25 cellular contexts compared by ENCODE assay signal in the genomic region with DNA sequence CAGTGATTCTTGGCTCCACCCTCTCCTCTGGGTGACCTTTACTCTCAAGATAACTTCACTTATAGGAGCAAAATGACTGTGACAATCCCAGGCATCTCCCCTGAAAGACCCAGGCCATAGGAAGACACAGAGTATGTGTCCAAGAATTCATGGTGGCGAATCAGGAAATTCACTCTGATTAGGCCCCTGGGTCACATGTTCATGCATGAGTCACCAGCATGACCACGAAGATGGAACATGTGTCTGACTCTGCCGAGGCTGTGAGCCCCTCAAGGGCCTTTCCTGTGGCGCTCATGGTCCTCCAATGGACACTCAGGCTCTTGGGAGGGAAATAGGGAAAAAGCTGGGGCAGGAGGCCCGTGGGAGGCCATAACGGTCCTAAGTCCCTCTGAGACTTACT.
DNase-seq lines count a peak whose midpoint lies in the region; ATAC-seq, FAIRE-seq and TF ChIP-seq lines count a peak whose summit lies in the region.
"Had no signal": no experiment of that assay in that cellular context is flagged by ENCODE, and none has a peak within 500 bp of the region (broad histone marks: within the 10 kb centered on the region; RNA-seq: fewer than 3 reads in every experiment).

No MANE protein-coding gene starts in this region.

- WGBS in K562 (ENCODE audit: insufficient coverage, low coverage, missing lambda C conversion rate): 1% methylated on average over 6 of the region's 6 CpGs
- 74 to 83% methylated on average over 6 of the region's 6 CpGs for WGBS in sigmoid colon, 2 donors

- intact Hi-C loops in activated CD8-positive, alpha-beta T cell treated with anti-CD3 and anti-CD28 coated beads for 36 hours (cut with micrococcal nuclease): no loop called here
- intact Hi-C loops in K562 (cut with micrococcal nuclease): no loop called here
- intact Hi-C loops in sigmoid colon (cut with DNase I): no loop called here

- FAIRE-seq in K562 (lab: Jason Lieb, UNC): peak; percentile 15
- FAIRE-seq: A204.1, HTR-8/SVneo had no signal

- CTCF ChIA-PET in activated CD8-positive, alpha-beta T cell treated with anti-CD3 and anti-CD28 coated beads for 36 hours (lab: Charles Lee): interaction anchor here (1.2 kb wide), 1 partner anchor 148 kb away, joined by 4 read pairs; no protein-coding TSS in a partner anchor
- CTCF ChIA-PET in activated CD8-positive, alpha-beta T cell treated with anti-CD3 and anti-CD28 coated beads, Interleukin-2, amount 10 ng/mL, durations not matched to agents 7 days and 5 days (lab: Charles Lee): no interaction called here
- CTCF ChIA-PET in K562 (lab: Yijun Ruan, JAX; ENCODE audit: low intra/inter-chr PET ratio): no interaction called here

- peaks cover 12% of the 10 kb centered on the region for H3K27me3 Mint-ChIP-seq in activated CD8-positive, alpha-beta T cell treated with anti-CD3 and anti-CD28 coated beads for 36 hours
- H3K27me3 Mint-ChIP-seq in activated CD8-positive, alpha-beta T cell treated with anti-CD3 and anti-CD28 coated beads, Interleukin-2, amount 10 ng/mL, durations not matched to agents 7 days and 5 days (ENCODE audit: low read depth): peaks cover 6% of the 10 kb centered on the region

- peaks cover 0 to 21% of the 10 kb centered on the region in 2 experiments; a peak in 3 of 5 replicates for H3K27me3 ChIP-seq in K562 (ENCODE audit: control insufficient read depth in 2 of 2, insufficient read depth in 2 of 2, low read length in 2 of 2)
- no peaks in the 10 kb centered on the region for H3K27me3 ChIP-seq in sigmoid colon
- H3K27me3 ChIP-seq: MG63 had no signal

- H3K9me3 Mint-ChIP-seq in activated CD8-positive, alpha-beta T cell treated with anti-CD3 and anti-CD28 coated beads for 36 hours: no peaks in the 10 kb centered on the region
- H3K9me3 Mint-ChIP-seq in activated CD8-positive, alpha-beta T cell treated with anti-CD3 and anti-CD28 coated beads, Interleukin-2, amount 10 ng/mL, durations not matched to agents 7 days and 5 days (ENCODE audit: insufficient read depth): no peaks in the 10 kb centered on the region
- H3K9me3 Mint-ChIP-seq: HFFc6 had no signal

- H3K4me1 ChIP-seq in K562 (replicated peaks in 1 of 2; ENCODE audit: control insufficient read depth in 2 of 2, insufficient read depth in 2 of 2, low read length in 2 of 2): no peaks in the 10 kb centered on the region
- H3K4me1 ChIP-seq in sigmoid colon: no peaks in the 10 kb centered on the region

- POLR2A ChIA-PET in activated CD8-positive, alpha-beta T cell treated with anti-CD3 and anti-CD28 coated beads for 36 hours (lab: Charles Lee): no interaction called here
- POLR2A ChIA-PET in activated CD8-positive, alpha-beta T cell treated with anti-CD3 and anti-CD28 coated beads, Interleukin-2, amount 10 ng/mL, durations not matched to agents 7 days and 5 days (lab: Charles Lee): no interaction called here
- POLR2A ChIA-PET in K562 (lab: Yijun Ruan, JAX): interaction anchor here (0.5 kb wide), 1 partner anchor 227 kb away, joined by 3 read pairs; no protein-coding TSS in a partner anchor

- no peak for TF ChIP-seq CTCF in activated CD8-positive, alpha-beta T cell treated with anti-CD3 and anti-CD28 coated beads for 36 hours (IDR thresholded peaks at IDR 0.05)
- TF ChIP-seq CTCF in K562 (IDR thresholded peaks at IDR 0.05 in 2 of 3, conservative IDR thresholded peaks at IDR 0.05 in 1 of 3; ENCODE audit: insufficient read depth in 2 of 3, low read depth in 1 of 3, low read length in 3 of 3) (no peak), sigmoid colon (IDR thresholded peaks at IDR 0.05) (no peak)

- H3K27ac ChIP-seq in K562 (ENCODE audit: extremely low read depth, low read depth, low read length) (no peak overlapping the region), sigmoid colon (no peak overlapping the region)

- H4K20me1 ChIP-seq in K562 (replicated peaks; ENCODE audit: control insufficient read depth, insufficient read depth, low read length): no peaks in the 10 kb centered on the region

- H3K27ac Mint-ChIP-seq in activated CD8-positive, alpha-beta T cell treated with anti-CD3 and anti-CD28 coated beads for 36 hours: no peak overlapping the region
- no peak overlapping the region for H3K27ac Mint-ChIP-seq in activated CD8-positive, alpha-beta T cell treated with anti-CD3 and anti-CD28 coated beads, Interleukin-2, amount 10 ng/mL, durations not matched to agents 7 days and 5 days
- H3K27ac Mint-ChIP-seq: B cell, HFFc6 had no signal

- no peaks in the 10 kb centered on the region for H3K9me1 ChIP-seq in K562 (ENCODE audit: control insufficient read depth, insufficient read depth, low read length)

- no peaks in the 10 kb centered on the region for H3K4me1 Mint-ChIP-seq in activated CD8-positive, alpha-beta T cell treated with anti-CD3 and anti-CD28 coated beads for 36 hours (ENCODE audit: low read depth)
- H3K4me1 Mint-ChIP-seq in activated CD8-positive, alpha-beta T cell treated with anti-CD3 and anti-CD28 coated beads, Interleukin-2, amount 10 ng/mL, durations not matched to agents 7 days and 5 days (ENCODE audit: low read depth): no peaks in the 10 kb centered on the region
- H3K4me1 Mint-ChIP-seq: B cell had no signal

- no peak overlapping the region for H3K4me2 ChIP-seq in K562 (ENCODE audit: insufficient read depth, low read length)
- H3K4me2 ChIP-seq: SK-N-SH had no signal

- H3K4me3 Mint-ChIP-seq in activated CD8-positive, alpha-beta T cell treated with anti-CD3 and anti-CD28 coated beads for 36 hours: no peak overlapping the region
- H3K4me3 Mint-ChIP-seq in activated CD8-positive, alpha-beta T cell treated with anti-CD3 and anti-CD28 coated beads, Interleukin-2, amount 10 ng/mL, durations not matched to agents 7 days and 5 days: no peak overlapping the region
- H3K4me3 Mint-ChIP-seq: B cell, CD14-positive monocyte, HFFc6 had no signal

- H3K9ac ChIP-seq in K562 (ENCODE audit: insufficient read depth in 1 of 2, low read depth in 2 of 2, low read length in 2 of 2): no peak overlapping the region
- H3K9ac ChIP-seq: SK-N-SH had no signal

- H3K79me2 ChIP-seq in K562 (ENCODE audit: control insufficient read depth, insufficient read depth, low read length): no peaks in the 10 kb centered on the region

- H2AFZ ChIP-seq in K562 (ENCODE audit: low read depth, low read length): no peak overlapping the region

- TF ChIP-seq POLR2A in K562 (conservative IDR thresholded peaks at IDR 0.05) (no peak), sigmoid colon (IDR thresholded peaks at IDR 0.05) (no peak)

- H3K36me3 ChIP-seq in K562 (ENCODE audit: control insufficient read depth, insufficient read depth, low read length) (no peaks in the 10 kb centered on the region), sigmoid colon (no peaks in the 10 kb centered on the region)
- H3K36me3 ChIP-seq: MG63 had no signal

- H3K4me3 ChIP-seq in K562: no peak overlapping the region
- H3K4me3 ChIP-seq in sigmoid colon: no peak overlapping the region
- H3K4me3 ChIP-seq: MG63 had no signal

- H3K9me3 ChIP-seq in K562 (replicated peaks; ENCODE audit: control insufficient read depth, insufficient read depth, low read depth, low read length) (no peaks in the 10 kb centered on the region), sigmoid colon (no peaks in the 10 kb centered on the region)
- H3K9me3 ChIP-seq: MG63, SK-N-SH had no signal

- peak; percentile 39 for ATAC-seq in activated CD8-positive, alpha-beta T cell treated with anti-CD3 and anti-CD28 coated beads for 36 hours
- ATAC-seq in activated CD8-positive, alpha-beta T cell treated with anti-CD3 and anti-CD28 coated beads, Interleukin-2, amount 10 ng/mL, durations not matched to agents 7 days and 5 days: no peak
- peak; percentile 56 for ATAC-seq in K562
- ATAC-seq in GM18868 (IDR thresholded peaks at IDR 0.05; ENCODE audit: unreplicated experiment): no peak
- ATAC-seq in GM18861 (IDR thresholded peaks at IDR 0.05; ENCODE audit: unreplicated experiment): no peak

- DNase-seq in activated CD8-positive, alpha-beta T cell treated with anti-CD3 and anti-CD28 coated beads for 36 hours: peak; percentile 24
- no peak for DNase-seq in activated CD8-positive, alpha-beta T cell treated with anti-CD3 and anti-CD28 coated beads, Interleukin-2, amount 10 ng/mL, durations not matched to agents 7 days and 5 days
- DNase-seq in HK-2 (ENCODE audit: unreplicated experiment) (peak; percentile 4), K562 (ENCODE audit: extremely low read depth in 1 of 4, low spot score in 3 of 4) (peak in 2 of 4 experiments; percentile 8 to 15), sigmoid colon (peak; percentile 37), HuH-7 (ENCODE audit: low spot score) (no peak)
- DNase-seq: EL, H7, HFFc6, Kasumi-1, MG63, NCI-H1048, NCI-H1417 treated with DMSO at 0.1 percent for 48 hours, NCI-H187 treated with DMSO at 0.1 percent for 48 hours, NCI-H2107, NCI-H510A, NCI-H748 treated with DMSO at 0.1 percent for 48 hours, SIG-M5, SK-N-SH had no signal

- H3K36me3 Mint-ChIP-seq in activated CD8-positive, alpha-beta T cell treated with anti-CD3 and anti-CD28 coated beads for 36 hours (ENCODE audit: low read depth): no peaks in the 10 kb centered on the region
- H3K36me3 Mint-ChIP-seq in activated CD8-positive, alpha-beta T cell treated with anti-CD3 and anti-CD28 coated beads, Interleukin-2, amount 10 ng/mL, durations not matched to agents 7 days and 5 days (ENCODE audit: low read depth): no peaks in the 10 kb centered on the region

- no peak for TF ChIP-seq RAD21 in K562 (CRISPR knock-in tag; conservative IDR thresholded peaks at IDR 0.05 in 1 of 2, IDR thresholded peaks at IDR 0.05 in 1 of 2)

- BruUV-seq in K562 (replicated peaks; lab: Mats Ljungman, UMichigan): no TSS peak

- in situ Hi-C loops in K562 (cut with MboI): no loop called here

- TF ChIP-seq EP300 in K562 (IDR thresholded peaks at IDR 0.05; ENCODE audit: low read length): no peak
- no peak for TF ChIP-seq EP300 in sigmoid colon (IDR thresholded peaks at IDR 0.05)

TF ChIP-seq in K562, 482 proteins besides CTCF, POLR2A, EP300 and RAD21 (continues in another document):
- TF ChIP-seq CHD1 (IDR thresholded peaks at IDR 0.05; ENCODE audit: low read length): no peak
- TF ChIP-seq L3MBTL2 (IDR thresholded peaks at IDR 0.05): peak; percentile 96
- peak; percentile 87 for TF ChIP-seq FOSL1 (tag; conservative IDR thresholded peaks at IDR 0.05)
- TF ChIP-seq CBX2 (IDR thresholded peaks at IDR 0.05; ENCODE audit: insufficient read depth, low read length, poor library complexity, severe bottlenecking): no peak
- peak; percentile 56 for TF ChIP-seq RAD51 (IDR thresholded peaks at IDR 0.05; ENCODE audit: borderline replicate concordance, low read depth)
- TF ChIP-seq, protein P1, sequence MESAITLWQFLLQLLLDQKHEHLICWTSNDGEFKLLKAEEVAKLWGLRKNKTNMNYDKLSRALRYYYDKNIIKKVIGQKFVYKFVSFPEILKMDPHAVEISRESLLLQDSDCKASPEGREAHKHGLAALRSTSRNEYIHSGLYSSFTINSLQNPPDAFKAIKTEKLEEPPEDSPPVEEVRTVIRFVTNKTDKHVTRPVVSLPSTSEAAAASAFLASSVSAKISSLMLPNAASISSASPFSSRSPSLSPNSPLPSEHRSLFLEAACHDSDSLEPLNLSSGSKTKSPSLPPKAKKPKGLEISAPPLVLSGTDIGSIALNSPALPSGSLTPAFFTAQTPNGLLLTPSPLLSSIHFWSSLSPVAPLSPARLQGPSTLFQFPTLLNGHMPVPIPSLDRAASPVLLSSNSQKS (CRISPR knock-in tag; IDR thresholded peaks at IDR 0.05): no peak
- TF ChIP-seq CBFB (CRISPR knock-in tag; IDR thresholded peaks at IDR 0.05): no peak
- TF ChIP-seq RB1 (IDR thresholded peaks at IDR 0.05; ENCODE audit: low read depth): no peak

Comparison
In these comparisons a context has a peak if more than half of its experiments do, and no peak if none do; other contexts are left out.
1. ATAC-seq: peak in activated CD8-positive, alpha-beta T cell treated with anti-CD3 and anti-CD28 coated beads for 36 hours (single experiment) and K562 (single experiment); none in activated CD8-positive, alpha-beta T cell treated with anti-CD3 and anti-CD28 coated beads, Interleukin-2, amount 10 ng/mL, durations not matched to agents 7 days and 5 days (single experiment), GM18868 (single experiment) and GM18861 (single experiment).
2. DNase-seq: peak in activated CD8-positive, alpha-beta T cell treated with anti-CD3 and anti-CD28 coated beads for 36 hours (single experiment), HK-2 (single experiment) and sigmoid colon (single experiment); none in activated CD8-positive, alpha-beta T cell treated with anti-CD3 and anti-CD28 coated beads, Interleukin-2, amount 10 ng/mL, durations not matched to agents 7 days and 5 days (single experiment) and HuH-7 (single experiment).